In the genomic region with DNA sequence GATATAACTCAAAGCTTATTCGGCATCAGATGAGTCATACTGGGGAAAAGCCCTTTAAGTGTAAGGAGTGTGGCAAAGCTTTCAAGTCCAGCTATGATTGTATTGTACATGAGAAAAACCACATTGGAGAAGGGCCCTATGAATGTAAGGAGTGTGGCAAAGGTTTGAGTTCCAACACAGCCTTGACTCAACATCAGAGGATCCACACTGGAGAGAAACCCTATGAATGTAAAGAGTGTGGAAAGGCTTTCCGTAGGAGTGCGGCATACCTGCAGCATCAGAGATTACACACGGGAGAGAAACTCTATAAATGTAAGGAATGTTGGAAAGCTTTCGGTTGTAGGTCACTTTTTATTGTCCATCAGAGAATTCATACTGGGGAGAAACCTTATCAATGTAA, we compare ENCODE assay signal across 1 cellular context.
TF ChIP-seq lines count a peak whose summit lies in the region.

No MANE protein-coding gene starts in this region.

TF ChIP-seq in HepG2, 621 proteins besides CTCF, POLR2A, EP300 and RAD21:
- 0 out of 2 replicates have a peak, but pooled peaks have one; percentile 30 for TF ChIP-seq RBFOX2 (IDR thresholded peaks at IDR 0.05; ENCODE audit: low read depth, low read length)
- TF ChIP-seq, protein P1, sequence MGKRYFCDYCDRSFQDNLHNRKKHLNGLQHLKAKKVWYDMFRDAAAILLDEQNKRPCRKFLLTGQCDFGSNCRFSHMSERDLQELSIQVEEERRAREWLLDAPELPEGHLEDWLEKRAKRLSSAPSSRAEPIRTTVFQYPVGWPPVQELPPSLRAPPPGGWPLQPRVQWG (CRISPR knock-in tag; IDR thresholded peaks at IDR 0.05; ENCODE audit: borderline replicate concordance, low read depth): no peak
